ENCODE assay signal across 8 cellular contexts in genomic region chr3:171460226-171461086, GRCh38. TPM values are rescaled to one million over a fixed set of nuclear protein-coding genes. Genes with fewer than 3 reads are reported as not detected.
A peak's percentile ranks its signal among the peaks of the same experiment; 100 is the strongest.
DNase-seq lines count a peak whose midpoint lies in the region; ATAC-seq, FAIRE-seq and TF ChIP-seq lines count a peak whose summit lies in the region.

TSS of gene TNIK (minus strand) at chr3:171460405. CDS start at chr3:171460063, 342 bp downstream.

- H3K9me3 Mint-ChIP-seq in immature natural killer cell, result no peaks in the 10 kb centered on the region

- H3K36me3 ChIP-seq in WERI-Rb-1 (no peaks in the 10 kb centered on the region; the same call in 1 of the 2 replicates), mammary epithelial cell (ENCODE audit: insufficient read depth, low read length) (no peaks in the 10 kb centered on the region)

- BruUV-seq in mammary epithelial cell (replicated peaks; lab: Mats Ljungman, UMichigan), result no TSS peak

- dilution Hi-C loops in mammary epithelial cell (cut with HindIII; ENCODE audit: low sequenced_read_pairs), result no loop called here

- peak within 1 kb of the TSS; percentile 84 to 96 (median 93) for H3K27ac Mint-ChIP-seq in immature natural killer cell

- in situ Hi-C loops in mammary epithelial cell (cut with MboI; ENCODE audit: low sequenced_read_pairs in 2 of 2), result loop anchor here in 1 of 2 donors (10.0 kb wide), 1 partner anchor 276 kb away; no protein-coding TSS in a partner anchor

- TF ChIP-seq RAD21 in A549 (conservative IDR thresholded peaks at IDR 0.05 in 1 of 2, IDR thresholded peaks at IDR 0.05 in 1 of 2), result no peak

- H2AFZ ChIP-seq in mammary epithelial cell (ENCODE audit: low read depth, low read length), result peak within 1 kb of the TSS; percentile 97

- peaks cover 18 to 26% (median 20%) of the 10 kb centered on the region in 3 donors for H3K27me3 Mint-ChIP-seq in immature natural killer cell (ENCODE audit: low read depth in 3 of 3)

- POLR2A ChIA-PET in A549 (lab: Yijun Ruan, JAX), result interaction anchor here (0.6 to 1.0 kb wide), 2 partner anchors 63 to 78 kb away, joined by 3 to 7 read pairs; no protein-coding TSS in a partner anchor

- intact Hi-C loops in mammary epithelial cell (cut with micrococcal nuclease), result loop anchor here (1.0 to 5.0 kb wide), 5 partner anchors 97 to 503 kb away; no protein-coding TSS in a partner anchor

- H3K9ac ChIP-seq in mammary epithelial cell (ENCODE audit: insufficient read depth, low read length), result peak within 1 kb of the TSS; percentile 62

- TF ChIP-seq POLR2A in A549 (IDR thresholded peaks at IDR 0.05; ENCODE audit: low read length), result no peak

- H3K27ac ChIP-seq in A549 (peak within 1 kb of the TSS; percentile 67 to 83), WERI-Rb-1 (peak within 1 kb of the TSS; percentile 56), mammary epithelial cell (ENCODE audit: insufficient read depth, low read depth, low read length) (peak within 1 kb of the TSS; percentile 60)

- H3K4me1 ChIP-seq in A549, result 0 out of 3 replicates have a peak, but pooled peaks cover 6% of the 10 kb centered on the region
- peaks cover 10% of the 10 kb centered on the region for H3K4me1 ChIP-seq in mammary epithelial cell (ENCODE audit: insufficient read depth, low read length)

- no peak for FAIRE-seq in A549 (lab: Jason Lieb, UNC)

- H3K27me3 ChIP-seq in WERI-Rb-1 (ENCODE audit: insufficient read depth, low read depth, severe bottlenecking) (no peaks in the 10 kb centered on the region), mammary epithelial cell (ENCODE audit: insufficient read depth, low read length) (no peaks in the 10 kb centered on the region)

- peak; percentile 77 to 81 for DNase-seq in A549 (ENCODE audit: low read depth in 1 of 2, low spot score in 1 of 2)
- DNase-seq in NCI-H2107 treated with DMSO at 0.1 percent for 48 hours (lab: John Stamatoyannopoulos, UW; ENCODE audit: unreplicated experiment), result peak; percentile 80
- peak; percentile 93 for DNase-seq in WERI-Rb-1
- DNase-seq in mammary epithelial cell, result peak; percentile 90
- DNase-seq in immature natural killer cell, result peak; percentile 91 to 93 (median 91)
- DNase-seq in smooth muscle cell of the brain vasculature (ENCODE audit: low read depth, low spot score), result peak; percentile 17

- peak within 1 kb of the TSS; percentile 94 to 97 (median 95) for H3K4me3 Mint-ChIP-seq in immature natural killer cell

- peaks cover 0 to 7% (median 0%) of the 10 kb centered on the region in 3 donors for H3K36me3 Mint-ChIP-seq in immature natural killer cell

- TF ChIP-seq CTCF in A549 (IDR thresholded peaks at IDR 0.05) (no peak), WERI-Rb-1 (IDR thresholded peaks at IDR 0.05; ENCODE audit: low read depth, low read length) (peak; percentile 36; the same call in 1 of the 2 replicates), mammary epithelial cell (conservative IDR thresholded peaks at IDR 0.05 in 1 of 2, IDR thresholded peaks at IDR 0.05 in 1 of 2; ENCODE audit: extremely low read depth in 1 of 2, insufficient read depth in 1 of 2, low read depth in 1 of 2, low read length in 2 of 2) (peak; percentile 5 to 29)

- CTCF ChIA-PET in A549 (lab: Yijun Ruan, JAX), result interaction anchor here (0.6 to 1.2 kb wide), 6 partner anchors 15 to 295 kb away, joined by 3 to 4 read pairs (median 3); no protein-coding TSS in a partner anchor
- CTCF ChIA-PET in mammary epithelial cell (lab: Charles Lee; ENCODE audit: low non-redundant PET), result interaction anchor here (0.6 to 0.7 kb wide), 5 partner anchors 9 to 271 kb away, joined by 3 to 17 read pairs (median 6); no protein-coding TSS in a partner anchor

- peak; percentile 95 for ATAC-seq in A549
- peak; percentile 57 for ATAC-seq in GM18519 (IDR thresholded peaks at IDR 0.05; ENCODE audit: low FRiP score, unreplicated experiment)
- peak; percentile 84 for ATAC-seq in HG03045 (IDR thresholded peaks at IDR 0.05; ENCODE audit: unreplicated experiment)

- H4K20me1 ChIP-seq in mammary epithelial cell (ENCODE audit: insufficient read depth, low read length), result no peaks in the 10 kb centered on the region

- peaks cover 28 to 49% of the 10 kb centered on the region in 2 donors for H3K4me1 Mint-ChIP-seq in immature natural killer cell

- 1% methylated on average over 23 of the region's 66 CpGs for WGBS in A549 (ENCODE audit: missing lambda C conversion rate)
- WGBS in mammary epithelial cell (ENCODE audit: low coverage, missing lambda C conversion rate), result 1% methylated on average over 26 of the region's 66 CpGs

- H3K79me2 ChIP-seq in mammary epithelial cell (ENCODE audit: insufficient read depth, low read length), result peaks cover 30% of the 10 kb centered on the region

- TF ChIP-seq EP300 in A549 (IDR thresholded peaks at IDR 0.05), result no peak

- H3K4me2 ChIP-seq in A549, result peak within 1 kb of the TSS; percentile 74
- H3K4me2 ChIP-seq in mammary epithelial cell (ENCODE audit: insufficient read depth, low read depth, low read length), result peak within 1 kb of the TSS; percentile 91

- no peaks in the 10 kb centered on the region for H3K9me3 ChIP-seq in A549
- H3K9me3 ChIP-seq in WERI-Rb-1 (ENCODE audit: severe bottlenecking), result no peaks in the 10 kb centered on the region
- H3K9me3 ChIP-seq in mammary epithelial cell (replicated peaks; ENCODE audit: insufficient read depth, low read length), result no peaks in the 10 kb centered on the region

- peak within 1 kb of the TSS; percentile 87 for H3K4me3 ChIP-seq in A549
- peak within 1 kb of the TSS; percentile 93 for H3K4me3 ChIP-seq in WERI-Rb-1 (ENCODE audit: low read depth, low read length)
- peak within 1 kb of the TSS; percentile 82 to 87 (median 86) for H3K4me3 ChIP-seq in mammary epithelial cell (replicated peaks in 1 of 3; ENCODE audit: insufficient read depth in 1 of 3, low read depth in 2 of 3, low read length in 3 of 3)

TF ChIP-seq in A549, 52 proteins besides CTCF, POLR2A, EP300 and RAD21:
- TF ChIP-seq EHF (CRISPR knock-in tag; IDR thresholded peaks at IDR 0.05) (no peak), PHF8 (IDR thresholded peaks at IDR 0.05; ENCODE audit: borderline replicate concordance, low read depth) (peak; percentile 14; the same call in 1 of the 2 replicates), MAX (IDR thresholded peaks at IDR 0.05) (0 out of 2 replicates have a peak, but pooled peaks have one; percentile 26), FOSL2 (IDR thresholded peaks at IDR 0.05) (no peak), FOSL2 (CRISPR knock-in tag; IDR thresholded peaks at IDR 0.05) (no peak)

RNA-seq across cellular contexts. Expression of gene TNIK, which starts in this region (rescaled TPM):
- 1.6 and 1.8 TPM in 2 replicates for polyA plus RNA-seq in A549 (2011; rRNA removed)
- 0.20 and 0.23 TPM in 2 replicates for polyA plus RNA-seq in A549 (2012; cell fraction: cytosol; rRNA removed)
- polyA plus RNA-seq in A549 (2012; cell fraction: nucleus; rRNA removed), result 0.22 and 0.30 TPM in 2 replicates
- 1.7 to 2.5 TPM (median 1.8 TPM) in 3 replicates for polyA plus RNA-seq in A549 (2017; fragmentation: RNase III; extraction: RNeasy Plus Mini Kit Qiagen cat#74134 plus additional on column Dnase treatment)
- polyA minus RNA-seq in A549 (2011; rRNA and poly(A)+ RNA removed), result 1.1 and 2.2 TPM in 2 replicates
- total RNA-seq in mammary epithelial cell, result 1 to 10 TPM; 7.5 to 9.7 TPM
- polyA plus RNA-seq in mammary epithelial cell, result 3.5 TPM
- polyA minus RNA-seq in mammary epithelial cell, result 76.6 TPM
- polyA plus RNA-seq in immature natural killer cell, result 10 to 100 TPM in 2 of 3 donors, 1 to 10 TPM in 1; 4.7 to 28.9 (median 13.7) TPM

Comparison
In these comparisons a context has a peak if more than half of its experiments do, and no peak if none do; other contexts are left out.
1. Peak in every context shown above with its lines: DNase-seq, ATAC-seq, H3K4me3 ChIP-seq and H3K27ac ChIP-seq.
2. DNase-seq: peak in every context shown above with its lines; median percentile 93 in WERI-Rb-1; 91 in immature natural killer cell; 90 in mammary epithelial cell; 80 in NCI-H2107 treated with DMSO at 0.1 percent for 48 hours; 79 in A549; 17 in smooth muscle cell of the brain vasculature.